Comparison of ENCODE assay signal across 8 cellular contexts in the genomic region with DNA sequence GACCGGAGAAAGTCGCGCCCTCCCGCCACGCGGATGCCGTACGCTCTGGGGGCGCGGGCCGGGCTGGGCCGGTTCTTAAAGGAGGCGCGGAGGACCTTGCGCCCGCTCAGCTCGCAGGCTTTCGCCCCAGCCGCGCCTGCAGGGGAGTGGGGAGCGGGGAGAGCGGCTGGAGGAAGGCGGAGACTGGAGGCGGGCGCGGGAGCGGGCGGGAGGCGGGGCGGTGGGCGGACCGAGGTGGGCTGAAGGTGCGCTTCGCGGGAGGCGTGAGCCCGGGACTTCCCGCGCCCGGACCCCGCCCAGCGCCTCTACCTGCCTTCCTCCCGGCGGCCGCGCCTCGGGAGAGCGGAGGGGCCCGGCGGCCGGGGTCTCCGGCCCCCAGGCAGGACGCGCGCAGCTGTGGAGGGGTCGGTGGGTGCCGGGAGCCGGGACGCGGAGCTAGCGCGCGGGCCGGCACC. TPM values are rescaled to one million over a fixed set of nuclear protein-coding genes. Genes with fewer than 3 reads are reported as not detected.
DNase-seq lines count a peak whose midpoint lies in the region; ATAC-seq, FAIRE-seq and TF ChIP-seq lines count a peak whose summit lies in the region.

A gene (minus strand): TSS at position 148 of the 455 bp plus-strand sequence. CDS start 422 bp downstream, outside the sequence.

- H3K4me1 Mint-ChIP-seq in T-helper 2 cell treated with Interferon-gamma antibody and Interleukin-4, amounts not matched to agents 5 μg/mL and 100 μg/mL, for 36 hours (ENCODE audit: low read depth), result peaks cover 14% of the 10 kb centered on the region

- peaks cover 39% of the 10 kb centered on the region for H3K27me3 Mint-ChIP-seq in T-helper 2 cell treated with Interferon-gamma antibody and Interleukin-4, amounts not matched to agents 5 μg/mL and 100 μg/mL, for 36 hours (ENCODE audit: low read depth)

- no peak for FAIRE-seq in GM12878 (lab: Jason Lieb, UNC)

- BruUV-seq in GM12878 (replicated peaks; lab: Mats Ljungman, UMichigan), result no TSS peak

- no peaks in the 10 kb centered on the region; the same call in 1 of the 2 replicates for H4K20me1 ChIP-seq in GM12878 (ENCODE audit: control insufficient read depth, insufficient read depth)

- no peak for TF ChIP-seq POLR2A in GM12878 (IDR thresholded peaks at IDR 0.05; ENCODE audit: low read depth, low read length)

- H3K4me3 ChIP-seq in ACC112 (ENCODE audit: low read depth, low read length) (peak within 1 kb of the TSS; percentile 70), GM12878 (peak within 1 kb of the TSS; percentile 62)

- H3K4me1 ChIP-seq in ACC112 (ENCODE audit: control insufficient read depth, insufficient read depth, low read length, unreplicated experiment) (no peaks in the 10 kb centered on the region), GM12878 (ENCODE audit: control insufficient read depth, insufficient read depth, low read length) (peaks cover 10% of the 10 kb centered on the region)

- POLR2A ChIA-PET in GM12878 (lab: Charles Lee), result interaction anchor here (1.3 kb wide), 1 partner anchor 22 kb away, joined by 3 read pairs; a partner anchor contains a TSS

- RAD21 ChIA-PET in GM12878 (lab: Charles Lee; ENCODE audit: unreplicated experiment), result interaction anchor here (0.7 to 2.8 kb wide), 11 partner anchors 14 to 393 kb away, joined by 3 to 21 read pairs (median 3); no protein-coding TSS in a partner anchor

- intact Hi-C loops in GM12878 (cut with micrococcal nuclease; ENCODE audit: unreplicated experiment), result loop anchor here (2.0 to 5.0 kb wide), 2 partner anchors 124 to 151 kb away; a partner anchor contains a TSS

- H3K36me3 ChIP-seq in ACC112 (ENCODE audit: insufficient read depth, low read length) (no peaks in the 10 kb centered on the region), GM12878 (ENCODE audit: control insufficient read depth in 2 of 2, insufficient read depth in 2 of 2, low read length in 1 of 2) (no peaks in the 10 kb centered on the region)

- in situ Hi-C loops in GM12878 (cut with MboI), result no loop called here

- H3K9ac ChIP-seq in GM12878 (ENCODE audit: control insufficient read depth, insufficient read depth, low read length), result no peak within 1 kb of the TSS

- H3K27me3 ChIP-seq in ACC112 (ENCODE audit: insufficient read depth, low read length) (peaks cover 58% of the 10 kb centered on the region), GM12878 (replicated peaks in 1 of 2; ENCODE audit: control insufficient read depth in 2 of 2, insufficient read depth in 2 of 2, low read length in 1 of 2) (peaks cover 0 to 1% of the 10 kb centered on the region in 2 experiments; a peak in 2 of 4 replicates)

- ATAC-seq in GM19035 (IDR thresholded peaks at IDR 0.05; ENCODE audit: unreplicated experiment) (peak; percentile 55), HG03432 (IDR thresholded peaks at IDR 0.05; ENCODE audit: unreplicated experiment) (peak; percentile 47), GM12878 (peak; percentile 61)

- no peak for TF ChIP-seq RAD21 in GM12878 (IDR thresholded peaks at IDR 0.05; ENCODE audit: insufficient read depth, low read depth, low read length)

- H3K9me3 ChIP-seq in GM12878 (replicated peaks; ENCODE audit: control insufficient read depth, insufficient read depth, low read length), result no peaks in the 10 kb centered on the region

- H3K4me2 ChIP-seq in GM12878 (ENCODE audit: control insufficient read depth, insufficient read depth), result peak within 1 kb of the TSS; percentile 93

- H2AFZ ChIP-seq in ACC112 (ENCODE audit: low read length, unreplicated experiment) (peak within 1 kb of the TSS; percentile 29), GM12878 (ENCODE audit: control insufficient read depth, low read depth, low read length) (peak within 1 kb of the TSS; percentile 62)

- H3K79me2 ChIP-seq in ACC112 (ENCODE audit: control insufficient read depth, insufficient read depth, low read length, unreplicated experiment) (no peaks in the 10 kb centered on the region), GM12878 (ENCODE audit: control insufficient read depth, insufficient read depth, low read length) (no peaks in the 10 kb centered on the region)

- TF ChIP-seq EP300 in GM12878 (IDR thresholded peaks at IDR 0.05; ENCODE audit: borderline replicate concordance in 1 of 2, control insufficient read depth in 1 of 2, low read depth in 2 of 2, low read length in 2 of 2), result no peak

- H3K36me3 Mint-ChIP-seq in T-helper 2 cell treated with Interferon-gamma antibody and Interleukin-4, amounts not matched to agents 5 μg/mL and 100 μg/mL, for 36 hours (ENCODE audit: low read depth), result no peaks in the 10 kb centered on the region

- peak; percentile 61 for DNase-seq in T-helper 2 cell treated with Interferon-gamma antibody and Interleukin-4, amounts not matched to agents 5 μg/mL and 100 μg/mL, for 36 hours (ENCODE audit: low spot score)
- DNase-seq in GM12878 (ENCODE audit: low read depth, low spot score), result no peak
- DNase-seq in left kidney (ENCODE audit: low read depth, low spot score), result peak; percentile 92
- peak; percentile 45 to 78 (median 64) for DNase-seq in stimulated activated CD4-positive, alpha-beta T cell treated with anti-CD3 and anti-CD28 coated beads, TNF-alpha, amount 100 ng/mL, for 1 hour (ENCODE audit: low read depth in 3 of 3, low spot score in 1 of 3)
- DNase-seq in AML-193 (lab: John Stamatoyannopoulos, UW), result no peak

- SMC1A ChIA-PET in GM12878 (lab: Charles Lee; ENCODE audit: uncharacterized antibody, unreplicated experiment), result interaction anchor here (1.2 to 1.6 kb wide), 4 partner anchors 14 to 124 kb away, joined by 4 to 12 read pairs (median 5); a partner anchor contains a TSS

- H3K9me3 Mint-ChIP-seq in T-helper 2 cell treated with Interferon-gamma antibody and Interleukin-4, amounts not matched to agents 5 μg/mL and 100 μg/mL, for 36 hours, result no peaks in the 10 kb centered on the region

- H3K27ac Mint-ChIP-seq in T-helper 2 cell treated with Interferon-gamma antibody and Interleukin-4, amounts not matched to agents 5 μg/mL and 100 μg/mL, for 36 hours, result no peak within 1 kb of the TSS

- peak within 1 kb of the TSS; percentile 83 for H3K4me3 Mint-ChIP-seq in T-helper 2 cell treated with Interferon-gamma antibody and Interleukin-4, amounts not matched to agents 5 μg/mL and 100 μg/mL, for 36 hours

- no peak for TF ChIP-seq CTCF in GM12878 (IDR thresholded peaks at IDR 0.05 in 2 of 3, conservative IDR thresholded peaks at IDR 0.05 in 1 of 3; ENCODE audit: control insufficient read depth in 2 of 3, extremely low read depth in 1 of 3, insufficient read depth in 1 of 3, low read depth in 3 of 3, low read length in 3 of 3)

- 5% methylated on average over 39 of the region's 64 CpGs for WGBS in GM12878 (ENCODE audit: insufficient coverage, insufficient replicate concordance, low lambda C conversion rate, missing lambda C conversion rate)

- CTCF ChIA-PET in GM12878 (lab: Yijun Ruan, JAX), result interaction anchor here (0.8 to 3.8 kb wide), 16 partner anchors 16 to 147 kb away, joined by 3 to 33 read pairs (median 4); a partner anchor contains a TSS

- H3K27ac ChIP-seq in ACC112 (ENCODE audit: low read depth, low read length) (no peak within 1 kb of the TSS), GM12878 (ENCODE audit: control insufficient read depth, insufficient read depth) (no peak within 1 kb of the TSS)

TF ChIP-seq in GM12878, 131 proteins besides CTCF, POLR2A, EP300 and RAD21 (continues in another document):
- TF ChIP-seq POLR2AphosphoS5 (IDR thresholded peaks at IDR 0.05; ENCODE audit: low read length) (no peak), SIX5 (IDR thresholded peaks at IDR 0.05; ENCODE audit: low read depth, low read length, severe bottlenecking) (no peak), CBX5 (IDR thresholded peaks at IDR 0.05; ENCODE audit: low read depth) (no peak), SMARCA5 (IDR thresholded peaks at IDR 0.05) (no peak), FOXM1 (IDR thresholded peaks at IDR 0.05; ENCODE audit: low read depth, low read length) (no peak), MTA3 (IDR thresholded peaks at IDR 0.05; ENCODE audit: borderline replicate concordance, low read length) (no peak)

RNA-seq across cellular contexts. Expression of the gene that starts here (rescaled TPM):
- 0.31 TPM in 1 of 2 replicates, not detected in the other for total RNA-seq in GM12878 (2013; cell fraction: nucleolus; rRNA removed)
- total RNA-seq in GM12878 (2014; rRNA removed) (0.05 TPM in 1 of 2 replicates, not detected in the other), GM12878 (2014; rRNA removed; fragmentation: Illumina TruSeq; extraction: Trizol) (0.05 TPM in 1 of 2 replicates, not detected in the other), GM12878 (2021) (0.10 TPM in 1 of 2 replicates, not detected in the other)
- polyA plus RNA-seq in GM12878 (2011; ENCODE audit: low read depth), result not detected
- polyA plus RNA-seq in GM12878 (2011; rRNA removed) (not detected in 2 replicates), GM12878 (2014; fragmentation: Illumina TruSeq; extraction: Trizol) (0.01 TPM in 1 of 2 replicates, not detected in the other), GM12878 (2014; fragmentation: Nextera tagmentation; extraction: Ambion mirVana) (under 1 TPM in 1 of 2 experiments, not detected in 1; 0.03 TPM), GM12878 (2014; rRNA removed) (0.05 and 0.09 TPM in 2 replicates), GM12878 (2016; fragmentation: Nextera tagmentation; extraction: Ambion mirVana) (not detected)
- polyA plus RNA-seq in GM12878 (2011; cell fraction: cytosol; rRNA removed), result not detected in 2 replicates
- 0.79 and 0.84 TPM in 2 replicates for polyA plus RNA-seq in GM12878 (2011; cell fraction: nucleus; rRNA removed)
- 0.16 and 0.22 TPM in 2 replicates for polyA plus RNA-seq in GM12878 (2012)
- polyA minus RNA-seq in GM12878 (2011; rRNA and poly(A)+ RNA removed), result not detected in 2 replicates
- not detected in 2 replicates for polyA minus RNA-seq in GM12878 (2011; cell fraction: cytosol; rRNA and poly(A)+ RNA removed)
- 0.10 TPM in 1 of 2 replicates, not detected in the other for polyA minus RNA-seq in GM12878 (2011; cell fraction: nucleus; rRNA and poly(A)+ RNA removed)

Comparison
In these comparisons a context has a peak if more than half of its experiments do, and no peak if none do; other contexts are left out.
1. Peak in ATAC-seq, H3K4me3 ChIP-seq and H3K4me2 ChIP-seq in GM12878; RNA of the gene not detected or under 1 TPM.
2. DNase-seq: peak in T-helper 2 cell treated with Interferon-gamma antibody and Interleukin-4, amounts not matched to agents 5 μg/mL and 100 μg/mL, for 36 hours (single experiment), left kidney (single experiment) and stimulated activated CD4-positive, alpha-beta T cell treated with anti-CD3 and anti-CD28 coated beads, TNF-alpha, amount 100 ng/mL, for 1 hour (3 of 3); none in GM12878 (single experiment) and AML-193 (0 of 2).
3. Peak in every context shown above with its lines, with median percentiles within 50 percentile points of each other: ATAC-seq.